In the genomic region with DNA sequence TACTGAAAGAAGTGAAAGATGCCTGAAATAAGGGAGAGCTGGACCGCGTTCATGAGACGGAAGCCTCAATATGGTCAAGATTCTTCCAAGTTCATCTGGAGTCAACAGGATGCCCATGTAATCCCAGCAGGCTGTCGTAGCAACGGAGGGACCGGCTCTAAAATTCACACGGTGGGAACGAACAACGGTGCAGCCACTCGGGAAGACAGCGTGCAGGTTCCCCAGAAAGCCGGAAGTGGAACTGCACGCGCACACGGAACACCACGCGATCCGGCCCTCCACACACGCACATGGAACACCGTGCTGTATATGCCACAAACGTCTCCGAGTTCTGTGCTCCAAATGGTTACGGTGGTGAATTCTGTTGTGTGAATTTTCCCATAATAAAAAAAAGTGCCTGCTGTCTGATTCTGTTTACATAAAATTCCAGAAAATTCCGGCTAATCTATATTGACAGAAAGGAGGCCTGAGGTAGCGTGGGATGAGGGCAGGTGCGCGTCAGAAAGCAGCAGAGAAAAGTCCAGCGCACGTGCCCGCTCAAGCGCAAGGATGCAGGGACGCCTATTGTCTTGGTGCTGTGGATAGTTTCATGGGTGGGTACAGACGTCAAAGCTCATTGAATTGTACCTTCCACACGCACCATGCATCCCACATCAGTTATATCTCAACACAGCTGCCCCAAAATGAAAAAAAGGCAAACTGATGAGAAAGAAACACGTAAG, we compare ENCODE assay signal across 15 cellular contexts. TPM values are rescaled to one million over a fixed set of nuclear protein-coding genes. Genes with fewer than 3 reads are reported as not detected.
DNase-seq lines count a peak whose midpoint lies in the region; ATAC-seq and TF ChIP-seq lines count a peak whose summit lies in the region.
"Had no signal": no experiment of that assay in that cellular context is flagged by ENCODE, and none has a peak within 500 bp of the region (broad histone marks: within the 10 kb centered on the region; RNA-seq: fewer than 3 reads in every experiment).

No MANE protein-coding gene starts in this region.

- no peak overlapping the region for H3K4me3 ChIP-seq in neural progenitor cell

- TF ChIP-seq CTCF in natural killer cell (IDR thresholded peaks at IDR 0.05) = no peak
- TF ChIP-seq CTCF in RWPE1 (conservative IDR thresholded peaks at IDR 0.05; ENCODE audit: low read depth) = no peak
- TF ChIP-seq CTCF in glutamatergic neuron (IDR thresholded peaks at IDR 0.05; ENCODE audit: partially characterized antibody, unreplicated experiment) = no peak
- TF ChIP-seq CTCF in CD4-positive, alpha-beta T cell (IDR thresholded peaks at IDR 0.05) = no peak
- TF ChIP-seq CTCF in neural progenitor cell (IDR thresholded peaks at IDR 0.05) = no peak

- no peaks in the 10 kb centered on the region for H3K27me3 Mint-ChIP-seq in natural killer cell treated with Interleukin-12 subunit alpha and Interleukin-12 subunit beta and Interleukin-15 and Interleukin-18, amount 100 ng/mL, for 72 hours
- H3K27me3 Mint-ChIP-seq in natural killer cell (ENCODE audit: low read depth in 2 of 2) = no peaks in the 10 kb centered on the region
- H3K27me3 Mint-ChIP-seq in glutamatergic neuron (ENCODE audit: unreplicated experiment) = no peaks in the 10 kb centered on the region
- no peaks in the 10 kb centered on the region for H3K27me3 Mint-ChIP-seq in CD4-positive, alpha-beta T cell
- peaks cover 7% of the 10 kb centered on the region for H3K27me3 Mint-ChIP-seq in neural progenitor cell (ENCODE audit: insufficient read depth, low read depth)
- H3K27me3 Mint-ChIP-seq: activated CD4-positive, alpha-beta T cell treated with anti-CD3 and anti-CD28 coated beads, Interleukin-2, amount 10 ng/mL, durations not matched to agents 24 days and 14 days; brain had no signal

- no peaks in the 10 kb centered on the region for H3K27me3 ChIP-seq in CD4-positive, alpha-beta T cell (ENCODE audit: control insufficient read depth, insufficient read depth, low read length)
- no peaks in the 10 kb centered on the region for H3K27me3 ChIP-seq in neural progenitor cell

- CTCF ChIA-PET in RWPE1 (lab: Yijun Ruan, JAX) = no interaction called here
- CTCF ChIA-PET in CD4-positive, alpha-beta T cell (lab: Charles Lee) = no interaction called here

- H4K20me1 ChIP-seq in neural progenitor cell (ENCODE audit: low read depth) = peaks cover 12% of the 10 kb centered on the region

- H3K9me3 ChIP-seq in CD4-positive, alpha-beta T cell (ENCODE audit: control insufficient read depth, low read length) = peaks cover 19% of the 10 kb centered on the region
- no peaks in the 10 kb centered on the region for H3K9me3 ChIP-seq in neural progenitor cell (ENCODE audit: low read depth)

- H3K27ac Mint-ChIP-seq in natural killer cell treated with Interleukin-12 subunit alpha and Interleukin-12 subunit beta and Interleukin-15 and Interleukin-18, amount 100 ng/mL, for 72 hours = peak overlapping the region in 1 of 2 donors; percentile 37
- peak overlapping the region in 1 of 2 donors; percentile 44 for H3K27ac Mint-ChIP-seq in natural killer cell
- no peak overlapping the region for H3K27ac Mint-ChIP-seq in glutamatergic neuron (ENCODE audit: unreplicated experiment)
- no peak overlapping the region for H3K27ac Mint-ChIP-seq in CD4-positive, alpha-beta T cell
- no peak overlapping the region for H3K27ac Mint-ChIP-seq in neural progenitor cell

- H3F3A ChIP-seq in neural progenitor cell (ENCODE audit: low read depth) = no peaks in the 10 kb centered on the region

- intact Hi-C loops in natural killer cell (cut with micrococcal nuclease) = no loop called here
- intact Hi-C loops in CD4-positive, alpha-beta T cell (cut with DNase I, micrococcal nuclease) = no loop called here

- no peak overlapping the region for H2AFZ ChIP-seq in neural progenitor cell (replicated peaks)

- peaks cover 22 to 26% of the 10 kb centered on the region in 2 donors for H3K4me1 Mint-ChIP-seq in natural killer cell treated with Interleukin-12 subunit alpha and Interleukin-12 subunit beta and Interleukin-15 and Interleukin-18, amount 100 ng/mL, for 72 hours (ENCODE audit: low read depth in 2 of 2)
- H3K4me1 Mint-ChIP-seq in natural killer cell = peaks cover 15 to 30% of the 10 kb centered on the region in 2 donors
- H3K4me1 Mint-ChIP-seq in glutamatergic neuron (ENCODE audit: low read depth, unreplicated experiment) = no peaks in the 10 kb centered on the region
- H3K4me1 Mint-ChIP-seq in CD4-positive, alpha-beta T cell (ENCODE audit: low read depth) = peaks cover 17% of the 10 kb centered on the region
- peaks cover 14% of the 10 kb centered on the region for H3K4me1 Mint-ChIP-seq in neural progenitor cell
- H3K4me1 Mint-ChIP-seq: brain had no signal

- H3K9ac ChIP-seq in neural progenitor cell = no peak overlapping the region

- H3K4me1 ChIP-seq in neural progenitor cell = no peaks in the 10 kb centered on the region

- H3K4me3 Mint-ChIP-seq in natural killer cell treated with Interleukin-12 subunit alpha and Interleukin-12 subunit beta and Interleukin-15 and Interleukin-18, amount 100 ng/mL, for 72 hours = no peak overlapping the region
- H3K4me3 Mint-ChIP-seq in natural killer cell = no peak overlapping the region
- no peak overlapping the region for H3K4me3 Mint-ChIP-seq in glutamatergic neuron (ENCODE audit: unreplicated experiment)
- H3K4me3 Mint-ChIP-seq in CD4-positive, alpha-beta T cell = no peak overlapping the region
- H3K4me3 Mint-ChIP-seq in neural progenitor cell = no peak overlapping the region
- H3K4me3 Mint-ChIP-seq: activated CD4-positive, alpha-beta T cell treated with anti-CD3 and anti-CD28 coated beads, Interleukin-2, amount 10 ng/mL, durations not matched to agents 24 days and 14 days; brain had no signal

- peaks cover 22% of the 10 kb centered on the region for H3K36me3 Mint-ChIP-seq in natural killer cell treated with Interleukin-12 subunit alpha and Interleukin-12 subunit beta and Interleukin-15 and Interleukin-18, amount 100 ng/mL, for 72 hours
- no peaks in the 10 kb centered on the region for H3K36me3 Mint-ChIP-seq in natural killer cell
- peaks cover 5% of the 10 kb centered on the region for H3K36me3 Mint-ChIP-seq in glutamatergic neuron (ENCODE audit: unreplicated experiment)
- H3K36me3 Mint-ChIP-seq in CD4-positive, alpha-beta T cell (ENCODE audit: low read depth) = peaks cover 43% of the 10 kb centered on the region
- H3K36me3 Mint-ChIP-seq in neural progenitor cell = peaks cover 48% of the 10 kb centered on the region

- H3K9me3 Mint-ChIP-seq in natural killer cell treated with Interleukin-12 subunit alpha and Interleukin-12 subunit beta and Interleukin-15 and Interleukin-18, amount 100 ng/mL, for 72 hours = peaks cover 8% of the 10 kb centered on the region
- H3K9me3 Mint-ChIP-seq in natural killer cell (no peaks in the 10 kb centered on the region), glutamatergic neuron (ENCODE audit: unreplicated experiment) (peaks cover 11% of the 10 kb centered on the region), neural progenitor cell (peaks cover 8% of the 10 kb centered on the region)
- no peaks in the 10 kb centered on the region for H3K9me3 Mint-ChIP-seq in CD4-positive, alpha-beta T cell
- H3K9me3 Mint-ChIP-seq: activated CD4-positive, alpha-beta T cell treated with anti-CD3 and anti-CD28 coated beads, Interleukin-2, amount 10 ng/mL, durations not matched to agents 24 days and 14 days had no signal

- peaks cover 9% of the 10 kb centered on the region for H3K36me3 ChIP-seq in neural progenitor cell

- peak overlapping the region; percentile 73 for H3K27ac ChIP-seq in RWPE1
- no peak overlapping the region for H3K27ac ChIP-seq in CD4-positive, alpha-beta T cell (ENCODE audit: low read depth, low read length)
- no peak overlapping the region for H3K27ac ChIP-seq in neural progenitor cell

- peak; percentile 29 for DNase-seq in natural killer cell treated with Interleukin-12 subunit alpha and Interleukin-12 subunit beta and Interleukin-15 and Interleukin-18, amount 100 ng/mL, for 72 hours (ENCODE audit: low spot score)
- no peak for DNase-seq in natural killer cell
- no peak for DNase-seq in RWPE1 (ENCODE audit: low spot score)
- peak; percentile 3 for DNase-seq in glutamatergic neuron
- DNase-seq in CD4-positive, alpha-beta T cell = no peak
- DNase-seq in DMS53 (lab: John Stamatoyannopoulos, UW) = no peak
- DNase-seq in neural progenitor cell (ENCODE audit: low spot score) = no peak
- DNase-seq: activated CD4-positive, alpha-beta T cell treated with anti-CD3 and anti-CD28 coated beads, Interleukin-2, amount 10 ng/mL, durations not matched to agents 24 days and 14 days; effector CD4-positive, alpha-beta T cell; MM.1S; NCI-H1436; SIG-M5; stimulated activated CD4-positive, alpha-beta T cell treated with anti-CD3 and anti-CD28 coated beads, Interleukin-4, amount 100 ng/mL, for 24 hours; stimulated activated naive CD4-positive, alpha-beta T cell had no signal

- H3K4me2 ChIP-seq in neural progenitor cell = no peak overlapping the region

- no peak for ATAC-seq in natural killer cell treated with Interleukin-12 subunit alpha and Interleukin-12 subunit beta and Interleukin-15 and Interleukin-18, amount 100 ng/mL, for 72 hours
- ATAC-seq in natural killer cell = no peak
- no peak for ATAC-seq in CD4-positive, alpha-beta T cell (ENCODE audit: poor library complexity)

- peaks cover 35% of the 10 kb centered on the region for H3K79me2 ChIP-seq in neural progenitor cell (ENCODE audit: low read depth)

- POLR2A ChIA-PET in RWPE1 (lab: Yijun Ruan, JAX; ENCODE audit: low non-redundant PET) = no interaction called here
- POLR2A ChIA-PET in CD4-positive, alpha-beta T cell (lab: Charles Lee) = no interaction called here

RNA-seq across cellular contexts. Expression of a gene that starts 31.2 kb away (rescaled TPM):
- 10 to 100 TPM; 12.0 to 38.8 TPM for total RNA-seq in natural killer cell treated with Interleukin-12 subunit alpha and Interleukin-12 subunit beta and Interleukin-15 and Interleukin-18, amount 100 ng/mL, for 72 hours
- total RNA-seq in natural killer cell = 10 to 100 TPM; 14.0 to 19.4 (median 14.6) TPM
- total RNA-seq in glutamatergic neuron (ENCODE audit: unreplicated experiment) = 36.1 TPM
- total RNA-seq in CD4-positive, alpha-beta T cell = 10 to 100 TPM; 12.1 to 14.0 TPM
- 30.3 and 81.8 TPM in 2 replicates for total RNA-seq in neural progenitor cell (ENCODE audit: low replicate concordance)

RNA-seq across cellular contexts. Expression of a gene that starts 36.9 kb away (rescaled TPM):
- total RNA-seq in natural killer cell treated with Interleukin-12 subunit alpha and Interleukin-12 subunit beta and Interleukin-15 and Interleukin-18, amount 100 ng/mL, for 72 hours = 10 to 100 TPM; 45.8 to 69.6 TPM
- total RNA-seq in natural killer cell (10 to 100 TPM; 46.9 to 62.8 (median 49.8) TPM), glutamatergic neuron (ENCODE audit: unreplicated experiment) (52.3 TPM), neural progenitor cell (ENCODE audit: low replicate concordance) (16.6 and 52.6 TPM in 2 replicates)
- total RNA-seq in CD4-positive, alpha-beta T cell = 10 to 100 TPM; 53.5 to 53.9 TPM

Comparison
In these comparisons a context has a peak if more than half of its experiments do, and no peak if none do; other contexts are left out.
1. DNase-seq: peak in natural killer cell treated with Interleukin-12 subunit alpha and Interleukin-12 subunit beta and Interleukin-15 and Interleukin-18, amount 100 ng/mL, for 72 hours (single experiment) and glutamatergic neuron (single experiment); none in natural killer cell (single experiment), RWPE1 (single experiment), CD4-positive, alpha-beta T cell (0 of 10), DMS53 (single experiment) and neural progenitor cell (single experiment).